In genomic region chr10:35822316-35822715, GRCh38 we compare ENCODE assay signal across 10 cellular contexts.
DNase-seq lines count a peak whose midpoint lies in the region; ATAC-seq and TF ChIP-seq lines count a peak whose summit lies in the region.
"Had no signal": no experiment of that assay in that cellular context is flagged by ENCODE, and none has a peak within 500 bp of the region (broad histone marks: within the 10 kb centered on the region; RNA-seq: fewer than 3 reads in every experiment).

No MANE protein-coding gene starts in this region.

- no TSS peak for BruUV-seq in mammary epithelial cell (replicated peaks; lab: Mats Ljungman, UMichigan)

- H3K27me3 Mint-ChIP-seq in activated CD4-positive, alpha-beta T cell treated with anti-CD3 and anti-CD28 coated beads for 36 hours = peaks cover 2% of the 10 kb centered on the region
- H3K27me3 Mint-ChIP-seq: CD4-positive, CD25-positive, alpha-beta regulatory T cell had no signal

- no peaks in the 10 kb centered on the region for H3K27me3 ChIP-seq in mammary epithelial cell (ENCODE audit: insufficient read depth, low read length)
- H3K27me3 ChIP-seq in upper lobe of right lung = no peaks in the 10 kb centered on the region

- POLR2A ChIA-PET in activated CD4-positive, alpha-beta T cell treated with anti-CD3 and anti-CD28 coated beads for 36 hours (lab: Charles Lee) = no interaction called here

- CTCF ChIA-PET in mammary epithelial cell (lab: Charles Lee; ENCODE audit: low non-redundant PET) = no interaction called here
- CTCF ChIA-PET in activated CD4-positive, alpha-beta T cell treated with anti-CD3 and anti-CD28 coated beads for 36 hours (lab: Charles Lee) = interaction anchor here (0.6 kb wide), 1 partner anchor 44 kb away, joined by 3 read pairs; no protein-coding TSS in a partner anchor

- H3K9ac ChIP-seq in mammary epithelial cell (ENCODE audit: insufficient read depth, low read length) = no peak overlapping the region

- H3K36me3 ChIP-seq in mammary epithelial cell (ENCODE audit: insufficient read depth, low read length) (no peaks in the 10 kb centered on the region), upper lobe of right lung (no peaks in the 10 kb centered on the region)

- no peak overlapping the region for H3K27ac Mint-ChIP-seq in activated CD4-positive, alpha-beta T cell treated with anti-CD3 and anti-CD28 coated beads for 36 hours
- H3K27ac Mint-ChIP-seq: CD4-positive, CD25-positive, alpha-beta regulatory T cell had no signal

- peak; percentile 46 to 74 for TF ChIP-seq CTCF in mammary epithelial cell (conservative IDR thresholded peaks at IDR 0.05 in 1 of 2, IDR thresholded peaks at IDR 0.05 in 1 of 2; ENCODE audit: extremely low read depth in 1 of 2, insufficient read depth in 1 of 2, low read depth in 1 of 2, low read length in 2 of 2)
- TF ChIP-seq CTCF in upper lobe of right lung (IDR thresholded peaks at IDR 0.05) = peak; percentile 17

- H2AFZ ChIP-seq in mammary epithelial cell (ENCODE audit: low read depth, low read length) = peak overlapping the region; percentile 80

- no peaks in the 10 kb centered on the region for H3K36me3 Mint-ChIP-seq in activated CD4-positive, alpha-beta T cell treated with anti-CD3 and anti-CD28 coated beads for 36 hours (ENCODE audit: low read depth)
- H3K36me3 Mint-ChIP-seq: CD4-positive, CD25-positive, alpha-beta regulatory T cell had no signal

- ATAC-seq in upper lobe of right lung = peak; percentile 97
- no peak for ATAC-seq in activated CD4-positive, alpha-beta T cell treated with anti-CD3 and anti-CD28 coated beads for 36 hours

- H3K79me2 ChIP-seq in mammary epithelial cell (ENCODE audit: insufficient read depth, low read length) = no peaks in the 10 kb centered on the region

- peak overlapping the region; percentile 13 for H3K4me2 ChIP-seq in mammary epithelial cell (ENCODE audit: insufficient read depth, low read depth, low read length)

- no peaks in the 10 kb centered on the region for H3K9me3 ChIP-seq in mammary epithelial cell (replicated peaks; ENCODE audit: insufficient read depth, low read length)
- H3K9me3 ChIP-seq in upper lobe of right lung = no peaks in the 10 kb centered on the region

- DNase-seq in NCI-H748 (lab: John Stamatoyannopoulos, UW; ENCODE audit: unreplicated experiment) (peak; percentile 7), NCI-H748 treated with DMSO at 0.1 percent for 48 hours (lab: John Stamatoyannopoulos, UW) (no peak), mammary epithelial cell (peak; percentile 77), kidney tubule cell (ENCODE audit: low spot score) (peak; percentile 88), upper lobe of right lung (peak; percentile 85), activated gamma-delta T cell treated with Interleukin-2 at 50 U/mL for 16 hours (no peak)
- no peak for DNase-seq in activated CD4-positive, alpha-beta T cell treated with anti-CD3 and anti-CD28 coated beads for 36 hours
- no peak for DNase-seq in activated CD4-positive, alpha-beta T cell treated with anti-CD3 and anti-CD28 coated beads, Interleukin-2, amount 50 U/mL, for 48 hours
- DNase-seq: CD4-positive, CD25-positive, alpha-beta regulatory T cell; NCI-H226 had no signal

- no peaks in the 10 kb centered on the region for H3K4me1 Mint-ChIP-seq in activated CD4-positive, alpha-beta T cell treated with anti-CD3 and anti-CD28 coated beads for 36 hours
- H3K4me1 Mint-ChIP-seq: CD4-positive, CD25-positive, alpha-beta regulatory T cell had no signal

- H3K9me3 Mint-ChIP-seq in activated CD4-positive, alpha-beta T cell treated with anti-CD3 and anti-CD28 coated beads for 36 hours (ENCODE audit: low read depth) = peaks cover 2% of the 10 kb centered on the region

- peaks cover 11% of the 10 kb centered on the region for H3K4me1 ChIP-seq in mammary epithelial cell (ENCODE audit: insufficient read depth, low read length)
- H3K4me1 ChIP-seq in upper lobe of right lung = peaks cover 4% of the 10 kb centered on the region

- WGBS in mammary epithelial cell (ENCODE audit: low coverage, missing lambda C conversion rate) = 7% methylated on average over 8 of the region's 9 CpGs

- intact Hi-C loops in mammary epithelial cell (cut with micrococcal nuclease) (loop anchor here (5.0 kb wide), 1 partner anchor 180 kb away; the partner anchor contains the start of gene FZD8), upper lobe of right lung (cut with DNase I) (no loop called here)
- intact Hi-C loops in activated CD4-positive, alpha-beta T cell treated with anti-CD3 and anti-CD28 coated beads for 36 hours (cut with DNase I, micrococcal nuclease) = no loop called here

- no peak overlapping the region for H3K4me3 Mint-ChIP-seq in activated CD4-positive, alpha-beta T cell treated with anti-CD3 and anti-CD28 coated beads for 36 hours
- H3K4me3 Mint-ChIP-seq: CD4-positive, CD25-positive, alpha-beta regulatory T cell had no signal

- H3K27ac ChIP-seq in mammary epithelial cell (ENCODE audit: insufficient read depth, low read depth, low read length) = no peak overlapping the region
- H3K27ac ChIP-seq in upper lobe of right lung = no peak overlapping the region

- in situ Hi-C loops in mammary epithelial cell (cut with MboI; ENCODE audit: low sequenced_read_pairs in 2 of 2) = no loop called here

- H3K4me3 ChIP-seq in mammary epithelial cell (replicated peaks in 1 of 3; ENCODE audit: insufficient read depth in 1 of 3, low read depth in 2 of 3, low read length in 3 of 3) = no peak overlapping the region
- no peak overlapping the region for H3K4me3 ChIP-seq in upper lobe of right lung

- dilution Hi-C loops in mammary epithelial cell (cut with HindIII; ENCODE audit: low sequenced_read_pairs) = no loop called here

- H4K20me1 ChIP-seq in mammary epithelial cell (ENCODE audit: insufficient read depth, low read length) = no peaks in the 10 kb centered on the region

Comparison
In these comparisons a context has a peak if more than half of its experiments do, and no peak if none do; other contexts are left out.
1. DNase-seq: peak in NCI-H748 (single experiment), mammary epithelial cell (single experiment), kidney tubule cell (single experiment) and upper lobe of right lung (single experiment); none in NCI-H748 treated with DMSO at 0.1 percent for 48 hours (single experiment), activated CD4-positive, alpha-beta T cell treated with anti-CD3 and anti-CD28 coated beads for 36 hours (single experiment), activated CD4-positive, alpha-beta T cell treated with anti-CD3 and anti-CD28 coated beads, Interleukin-2, amount 50 U/mL, for 48 hours (0 of 2) and activated gamma-delta T cell treated with Interleukin-2 at 50 U/mL for 16 hours (single experiment).